In the genomic region with DNA sequence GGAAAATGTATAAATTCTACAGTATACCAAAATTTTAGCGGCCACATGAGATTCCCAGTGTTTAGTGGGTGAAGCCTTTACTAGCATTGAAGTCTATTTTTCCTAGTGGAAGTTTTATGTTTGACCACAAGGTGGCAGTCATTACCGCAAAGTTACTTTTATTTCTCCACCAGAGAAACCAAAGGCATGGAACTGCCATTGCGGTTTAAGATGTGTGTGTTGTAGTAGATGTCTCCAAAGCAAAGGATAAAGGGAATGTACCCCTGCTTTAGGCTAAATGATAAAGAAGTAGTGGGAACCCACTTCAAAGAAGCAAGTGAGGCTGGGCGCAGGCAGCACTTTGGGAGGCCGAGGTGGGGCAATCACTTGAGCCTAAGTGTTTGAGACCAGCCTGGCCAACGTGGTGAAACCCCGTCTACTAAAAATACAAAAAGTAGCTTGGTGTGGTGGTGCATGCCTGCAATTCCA, we compare ENCODE assay signal across 8 cellular contexts.
A peak's percentile ranks its signal among the peaks of the same experiment; 100 is the strongest.
DNase-seq lines count a peak whose midpoint lies in the region; ATAC-seq and TF ChIP-seq lines count a peak whose summit lies in the region.

No MANE protein-coding gene starts in this region.

- no peaks in the 10 kb centered on the region for H3K9me2 ChIP-seq in GM23338 (ENCODE audit: insufficient read depth)

- H3K36me3 ChIP-seq in GM23338 (ENCODE audit: insufficient read depth) (no peaks in the 10 kb centered on the region), osteoblast (ENCODE audit: insufficient read depth, low read length) (no peaks in the 10 kb centered on the region)

- peaks cover 3% of the 10 kb centered on the region; the same call in 1 of the 3 replicates for H3K36me3 Mint-ChIP-seq in GM23338 (ENCODE audit: low read depth)
- peaks cover 85% of the 10 kb centered on the region for H3K36me3 Mint-ChIP-seq in activated CD4-positive, alpha-beta memory T cell treated with anti-CD3 and anti-CD28 coated beads, Interleukin-2, amount 10 ng/mL, durations not matched to agents 7 days and 5 days (ENCODE audit: low read depth)

- H3K27me3 ChIP-seq in GM23338 (ENCODE audit: insufficient read depth) (no peaks in the 10 kb centered on the region), osteoblast (ENCODE audit: insufficient read depth, low read length) (no peaks in the 10 kb centered on the region)

- no peaks in the 10 kb centered on the region for H3K27me3 Mint-ChIP-seq in GM23338 (ENCODE audit: insufficient read depth, low read depth, poor library complexity)
- no peaks in the 10 kb centered on the region for H3K27me3 Mint-ChIP-seq in activated CD4-positive, alpha-beta memory T cell treated with anti-CD3 and anti-CD28 coated beads, Interleukin-2, amount 10 ng/mL, durations not matched to agents 7 days and 5 days

- H3K27ac ChIP-seq in GM23338 (ENCODE audit: low read depth) (no peak overlapping the region), osteoblast (ENCODE audit: low read depth, low read length) (peak overlapping the region; percentile 88)

- CTCF ChIA-PET in activated CD4-positive, alpha-beta memory T cell treated with anti-CD3 and anti-CD28 coated beads, Interleukin-2, amount 10 ng/mL, durations not matched to agents 7 days and 5 days (lab: Charles Lee): interaction anchor here (0.9 to 2.4 kb wide), 12 partner anchors 9 to 376 kb away, joined by 3 to 22 read pairs (median 4); no protein-coding TSS in a partner anchor

- DNase-seq in NCI-H1436 (lab: John Stamatoyannopoulos, UW): peak; percentile 58
- DNase-seq in NCI-H1436 treated with DMSO at 0.1 percent for 48 hours (lab: John Stamatoyannopoulos, UW): no peak
- DNase-seq in GM23338 (ENCODE audit: low spot score): peak; percentile 80
- peak; percentile 85 for DNase-seq in NCI-H2171 treated with DMSO at 0.1 percent for 48 hours (lab: John Stamatoyannopoulos, UW)
- DNase-seq in activated CD4-positive, alpha-beta memory T cell treated with anti-CD3 and anti-CD28 coated beads, Interleukin-2, amount 10 ng/mL, durations not matched to agents 7 days and 5 days: no peak
- DNase-seq in fibroblast of the aortic adventitia (ENCODE audit: low read depth): peak; percentile 88
- DNase-seq in osteoblast (ENCODE audit: insufficient read length, low spot score, missing footprints): peak; percentile 88

- H3F3A ChIP-seq in GM23338 (replicated peaks; ENCODE audit: low read depth): no peaks in the 10 kb centered on the region; the same call in 1 of the 2 replicates

- peaks cover 24% of the 10 kb centered on the region for H3K4me1 Mint-ChIP-seq in GM23338
- H3K4me1 Mint-ChIP-seq in activated CD4-positive, alpha-beta memory T cell treated with anti-CD3 and anti-CD28 coated beads, Interleukin-2, amount 10 ng/mL, durations not matched to agents 7 days and 5 days: peaks cover 56% of the 10 kb centered on the region

- H3K4me1 ChIP-seq in GM23338 (ENCODE audit: insufficient read depth) (peaks cover 24% of the 10 kb centered on the region), osteoblast (ENCODE audit: insufficient read depth, low read length) (peaks cover 30% of the 10 kb centered on the region)

- H3K4me2 ChIP-seq in GM23338 (no peak overlapping the region), osteoblast (ENCODE audit: insufficient read depth, low read length) (peak overlapping the region; percentile 71)

- ATAC-seq in GM23338: peak; percentile 49
- no peak for ATAC-seq in HG02623 (IDR thresholded peaks at IDR 0.05; ENCODE audit: unreplicated experiment)

- no peak overlapping the region; the same call in 2 of the 3 replicates for H3K4me3 Mint-ChIP-seq in GM23338
- no peak overlapping the region for H3K4me3 Mint-ChIP-seq in activated CD4-positive, alpha-beta memory T cell treated with anti-CD3 and anti-CD28 coated beads, Interleukin-2, amount 10 ng/mL, durations not matched to agents 7 days and 5 days

- no peaks in the 10 kb centered on the region for H4K20me1 ChIP-seq in GM23338 (replicated peaks; ENCODE audit: insufficient read depth)
- no peaks in the 10 kb centered on the region for H4K20me1 ChIP-seq in osteoblast (ENCODE audit: insufficient read depth, low read length)

- H3K9me3 Mint-ChIP-seq in GM23338: peaks cover 3% of the 10 kb centered on the region; the same call in 1 of the 3 replicates
- H3K9me3 Mint-ChIP-seq in activated CD4-positive, alpha-beta memory T cell treated with anti-CD3 and anti-CD28 coated beads, Interleukin-2, amount 10 ng/mL, durations not matched to agents 7 days and 5 days: peaks cover 4% of the 10 kb centered on the region

- POLR2A ChIA-PET in activated CD4-positive, alpha-beta memory T cell treated with anti-CD3 and anti-CD28 coated beads, Interleukin-2, amount 10 ng/mL, durations not matched to agents 7 days and 5 days (lab: Charles Lee): interaction anchor here (1.2 to 1.6 kb wide), 3 partner anchors 12 to 233 kb away, joined by 4 to 5 read pairs (median 4); partner anchors contain the start of gene HIF1A

- no peaks in the 10 kb centered on the region for H3K9me3 ChIP-seq in osteoblast (ENCODE audit: low read depth, low read length)

- peak; percentile 77 to 84 for TF ChIP-seq CTCF in GM23338 (conservative IDR thresholded peaks at IDR 0.05; ENCODE audit: low read depth in 2 of 2)
- peak; percentile 57 for TF ChIP-seq CTCF in fibroblast of the aortic adventitia (IDR thresholded peaks at IDR 0.05; ENCODE audit: insufficient read depth, low read length)
- peak; percentile 59 for TF ChIP-seq CTCF in osteoblast (IDR thresholded peaks at IDR 0.05; ENCODE audit: extremely low read depth, low read depth, low read length)

- H2AFZ ChIP-seq in GM23338: no peak overlapping the region
- H2AFZ ChIP-seq in osteoblast (ENCODE audit: low read length): no peak overlapping the region

- H3K79me2 ChIP-seq in GM23338 (replicated peaks; ENCODE audit: insufficient read depth) (no peaks in the 10 kb centered on the region), osteoblast (ENCODE audit: insufficient read depth, low read length) (peaks cover 25% of the 10 kb centered on the region)

- H3K27ac Mint-ChIP-seq in GM23338: no peak overlapping the region
- peak overlapping the region; percentile 81 for H3K27ac Mint-ChIP-seq in activated CD4-positive, alpha-beta memory T cell treated with anti-CD3 and anti-CD28 coated beads, Interleukin-2, amount 10 ng/mL, durations not matched to agents 7 days and 5 days

- H3K4me3 ChIP-seq in GM23338: no peak overlapping the region
- no peak overlapping the region for H3K4me3 ChIP-seq in fibroblast of the aortic adventitia (ENCODE audit: low read depth, low read length)
- no peak overlapping the region for H3K4me3 ChIP-seq in osteoblast (ENCODE audit: insufficient read depth, low read length)

TF ChIP-seq in GM23338, 12 proteins besides CTCF, POLR2A, EP300 and RAD21 (continues in another document):
- TF ChIP-seq JUNB (IDR thresholded peaks at IDR 0.05; ENCODE audit: unreplicated experiment) (no peak), ZNF331 (CRISPR knock-in tag; IDR thresholded peaks at IDR 0.05; ENCODE audit: low read depth) (no peak), ZNF114 (CRISPR knock-in tag; IDR thresholded peaks at IDR 0.05) (no peak), NANOG (IDR thresholded peaks at IDR 0.05; ENCODE audit: borderline replicate concordance) (no peak), EZH2 (IDR thresholded peaks at IDR 0.05; ENCODE audit: low read depth, unreplicated experiment) (no peak), EZH2phosphoT487 (IDR thresholded peaks at IDR 0.05; ENCODE audit: unreplicated experiment) (no peak), STAT1 (IDR thresholded peaks at IDR 0.05; ENCODE audit: unreplicated experiment) (no peak), POLR2AphosphoS5 (IDR thresholded peaks at IDR 0.05; ENCODE audit: low read depth) (no peak), CREB1 (CRISPR knock-in tag; IDR thresholded peaks at IDR 0.05; ENCODE audit: low read depth) (no peak)
- TF ChIP-seq, protein P1, sequence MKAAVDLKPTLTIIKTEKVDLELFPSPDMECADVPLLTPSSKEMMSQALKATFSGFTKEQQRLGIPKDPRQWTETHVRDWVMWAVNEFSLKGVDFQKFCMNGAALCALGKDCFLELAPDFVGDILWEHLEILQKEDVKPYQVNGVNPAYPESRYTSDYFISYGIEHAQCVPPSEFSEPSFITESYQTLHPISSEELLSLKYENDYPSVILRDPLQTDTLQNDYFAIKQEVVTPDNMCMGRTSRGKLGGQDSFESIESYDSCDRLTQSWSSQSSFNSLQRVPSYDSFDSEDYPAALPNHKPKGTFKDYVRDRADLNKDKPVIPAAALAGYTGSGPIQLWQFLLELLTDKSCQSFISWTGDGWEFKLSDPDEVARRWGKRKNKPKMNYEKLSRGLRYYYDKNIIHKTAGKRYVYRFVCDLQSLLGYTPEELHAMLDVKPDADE (IDR thresholded peaks at IDR 0.05): no peak
- TF ChIP-seq, protein P2, sequence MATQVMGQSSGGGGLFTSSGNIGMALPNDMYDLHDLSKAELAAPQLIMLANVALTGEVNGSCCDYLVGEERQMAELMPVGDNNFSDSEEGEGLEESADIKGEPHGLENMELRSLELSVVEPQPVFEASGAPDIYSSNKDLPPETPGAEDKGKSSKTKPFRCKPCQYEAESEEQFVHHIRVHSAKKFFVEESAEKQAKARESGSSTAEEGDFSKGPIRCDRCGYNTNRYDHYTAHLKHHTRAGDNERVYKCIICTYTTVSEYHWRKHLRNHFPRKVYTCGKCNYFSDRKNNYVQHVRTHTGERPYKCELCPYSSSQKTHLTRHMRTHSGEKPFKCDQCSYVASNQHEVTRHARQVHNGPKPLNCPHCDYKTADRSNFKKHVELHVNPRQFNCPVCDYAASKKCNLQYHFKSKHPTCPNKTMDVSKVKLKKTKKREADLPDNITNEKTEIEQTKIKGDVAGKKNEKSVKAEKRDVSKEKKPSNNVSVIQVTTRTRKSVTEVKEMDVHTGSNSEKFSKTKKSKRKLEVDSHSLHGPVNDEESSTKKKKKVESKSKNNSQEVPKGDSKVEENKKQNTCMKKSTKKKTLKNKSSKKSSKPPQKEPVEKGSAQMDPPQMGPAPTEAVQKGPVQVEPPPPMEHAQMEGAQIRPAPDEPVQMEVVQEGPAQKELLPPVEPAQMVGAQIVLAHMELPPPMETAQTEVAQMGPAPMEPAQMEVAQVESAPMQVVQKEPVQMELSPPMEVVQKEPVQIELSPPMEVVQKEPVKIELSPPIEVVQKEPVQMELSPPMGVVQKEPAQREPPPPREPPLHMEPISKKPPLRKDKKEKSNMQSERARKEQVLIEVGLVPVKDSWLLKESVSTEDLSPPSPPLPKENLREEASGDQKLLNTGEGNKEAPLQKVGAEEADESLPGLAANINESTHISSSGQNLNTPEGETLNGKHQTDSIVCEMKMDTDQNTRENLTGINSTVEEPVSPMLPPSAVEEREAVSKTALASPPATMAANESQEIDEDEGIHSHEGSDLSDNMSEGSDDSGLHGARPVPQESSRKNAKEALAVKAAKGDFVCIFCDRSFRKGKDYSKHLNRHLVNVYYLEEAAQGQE (IDR thresholded peaks at IDR 0.05; ENCODE audit: unreplicated experiment): no peak

Comparison
In these comparisons a context has a peak if more than half of its experiments do, and no peak if none do; other contexts are left out.
1. DNase-seq: peak in NCI-H1436 (single experiment), GM23338 (single experiment), NCI-H2171 treated with DMSO at 0.1 percent for 48 hours (single experiment), fibroblast of the aortic adventitia (single experiment) and osteoblast (single experiment); none in NCI-H1436 treated with DMSO at 0.1 percent for 48 hours (single experiment) and activated CD4-positive, alpha-beta memory T cell treated with anti-CD3 and anti-CD28 coated beads, Interleukin-2, amount 10 ng/mL, durations not matched to agents 7 days and 5 days (single experiment).
2. Peak in every context shown above with its lines, with median percentiles within 50 percentile points of each other: CTCF ChIP-seq.